In genomic region chr22:19620742-19621371, GRCh38 we compare ENCODE assay signal across 14 cellular contexts.
A peak's percentile ranks its signal among the peaks of the same experiment; 100 is the strongest.
DNase-seq lines count a peak whose midpoint lies in the region; ATAC-seq and TF ChIP-seq lines count a peak whose summit lies in the region.
"Had no signal": no experiment of that assay in that cellular context is flagged by ENCODE, and none has a peak within 500 bp of the region (broad histone marks: within the 10 kb centered on the region; RNA-seq: fewer than 3 reads in every experiment).

No MANE protein-coding gene starts in this region.

- no peak for TF ChIP-seq CTCF in heart right ventricle (IDR thresholded peaks at IDR 0.05)
- TF ChIP-seq CTCF in upper lobe of left lung (IDR thresholded peaks at IDR 0.05), result peak in 1 of 6 experiments; percentile 20

- H3K27me3 ChIP-seq in heart right ventricle, result peaks cover 0 to 12% (median 8%) of the 10 kb centered on the region in 7 donors
- peaks cover 2% of the 10 kb centered on the region for H3K27me3 ChIP-seq in layer of hippocampus (ENCODE audit: control insufficient read depth, insufficient read depth, low read length)
- no peaks in the 10 kb centered on the region for H3K27me3 ChIP-seq in upper lobe of left lung
- H3K27me3 ChIP-seq: hepatocyte had no signal

- WGBS in heart right ventricle, 2 donors, result 46 to 50% methylated on average over 21 of the region's 21 CpGs
- WGBS in upper lobe of left lung, 2 donors, result 29 to 46% methylated on average over 15 to 21 of the region's 21 CpGs

- ATAC-seq in heart right ventricle (peak; percentile 34 to 86 (median 55)), Right ventricle myocardium inferior (no peak), upper lobe of left lung (ENCODE audit: low FRiP score in 2 of 2) (peak; percentile 15 to 70), GM19328 (IDR thresholded peaks at IDR 0.05; ENCODE audit: unreplicated experiment) (no peak)
- ATAC-seq: SK-N-SH treated with all-trans-retinoic acid at 6 μM for 48 hours; stimulated activated naive CD8-positive, alpha-beta T cell treated with anti-CD3 and anti-CD28 coated beads, Interleukin-15, Interleukin-2, amounts not matched to agents 100 U/mL and 50 U/mL, for 24 hours had no signal

- H3K27ac ChIP-seq in heart right ventricle (peak overlapping the region; percentile 6 to 80 (median 30)), layer of hippocampus (ENCODE audit: low read depth, low read length) (peak overlapping the region; percentile 73), upper lobe of left lung (peak overlapping the region; percentile 61 to 81 (median 78))
- H3K27ac ChIP-seq: hepatocyte had no signal

- H3K4me1 ChIP-seq in heart right ventricle, result peaks cover 4 to 24% (median 12%) of the 10 kb centered on the region in 9 donors
- H3K4me1 ChIP-seq in upper lobe of left lung, result peaks cover 15 to 23% (median 20%) of the 10 kb centered on the region in 4 donors

- no peaks in the 10 kb centered on the region for H3K36me3 ChIP-seq in heart right ventricle
- H3K36me3 ChIP-seq in upper lobe of left lung, result no peaks in the 10 kb centered on the region

- intact Hi-C loops in heart right ventricle (cut with DNase I), result loop anchor here in 5 of 10 donors (1.0 to 10.0 kb wide), 5 partner anchors 44 to 476 kb away; partner anchors contain the start of genes CLDN5 (in 3 of the 5) and ESS2 (in 1 of the 5)
- intact Hi-C loops in Right ventricle myocardium inferior (cut with DNase I), result loop anchor here (5.0 kb wide), 1 partner anchor 99 kb away; the partner anchor contains the start of gene CLDN5

- H3K9me3 ChIP-seq in heart right ventricle (no peaks in the 10 kb centered on the region), upper lobe of left lung (no peaks in the 10 kb centered on the region)

- H3K4me3 ChIP-seq in heart right ventricle (peak overlapping the region in 1 of 10 donors; percentile 17), upper lobe of left lung (peak overlapping the region in 1 of 4 donors; percentile 6)
- H3K4me3 ChIP-seq: hepatocyte had no signal

- no peak for TF ChIP-seq POLR2A in upper lobe of left lung (IDR thresholded peaks at IDR 0.05)

- peak in 1 of 4 donors; percentile 39 for TF ChIP-seq EP300 in upper lobe of left lung (IDR thresholded peaks at IDR 0.05)

- DNase-seq in heart right ventricle (no peak), Right ventricle myocardium inferior (ENCODE audit: missing footprints) (no peak), cerebellar cortex (ENCODE audit: low spot score) (peak; percentile 34), upper lobe of left lung (peak in 1 of 2 donors; percentile 43), cortex of kidney (lab: John Stamatoyannopoulos, UW) (no peak), putamen (ENCODE audit: low spot score) (no peak)
- DNase-seq: COR-L47; NCI-H446 treated with DMSO at 0.1 percent for 48 hours; nephron progenitor cell; stimulated activated naive CD8-positive, alpha-beta T cell treated with anti-CD3 and anti-CD28 coated beads, Interleukin-15, Interleukin-2, amounts not matched to agents 100 U/mL and 50 U/mL, for 24 hours had no signal

Comparison
In these comparisons a context has a peak if more than half of its experiments do, and no peak if none do; other contexts are left out.
1. ATAC-seq: peak in heart right ventricle (8 of 8) and upper lobe of left lung (2 of 2); none in Right ventricle myocardium inferior (single experiment) and GM19328 (single experiment).
2. Peak in every context shown above with its lines, with median percentiles within 50 percentile points of each other: H3K27ac ChIP-seq.